Comparison of ENCODE assay signal across 11 cellular contexts in genomic region chr3:138082992-138083386, GRCh38. TPM values are rescaled to one million over a fixed set of nuclear protein-coding genes. Genes with fewer than 3 reads are reported as not detected.
DNase-seq lines count a peak whose midpoint lies in the region; ATAC-seq and TF ChIP-seq lines count a peak whose summit lies in the region.
"Had no signal": no experiment of that assay in that cellular context is flagged by ENCODE, and none has a peak within 500 bp of the region (broad histone marks: within the 10 kb centered on the region; RNA-seq: fewer than 3 reads in every experiment).

No MANE protein-coding gene starts in this region.

- POLR2A ChIA-PET in Caco-2 (lab: Charles Lee) (no interaction called here), PC-3 (lab: Charles Lee; ENCODE audit: unreplicated experiment) (no interaction called here)

- H3K9me3 Mint-ChIP-seq in Caco-2 (ENCODE audit: unreplicated experiment): no peaks in the 10 kb centered on the region
- H3K9me3 Mint-ChIP-seq: mesothelial cell of epicardium had no signal

- no peaks in the 10 kb centered on the region for H3K27me3 Mint-ChIP-seq in Caco-2 (ENCODE audit: insufficient read depth, unreplicated experiment)

- peak overlapping the region; percentile 32 for H3K4me2 ChIP-seq in PC-3 (ENCODE audit: low read length)

- H3K36me3 ChIP-seq in Caco-2 (ENCODE audit: control insufficient read depth, insufficient read depth, low read length): no peaks in the 10 kb centered on the region
- no peaks in the 10 kb centered on the region for H3K36me3 ChIP-seq in PC-3 (ENCODE audit: low read depth, low read length)

- H3K79me2 ChIP-seq in PC-3 (ENCODE audit: low read length): no peaks in the 10 kb centered on the region

- no peaks in the 10 kb centered on the region for H3K36me3 Mint-ChIP-seq in Caco-2 (ENCODE audit: insufficient read depth, unreplicated experiment)

- H3K4me1 ChIP-seq in Caco-2 (peaks cover 12% of the 10 kb centered on the region; the same call in 1 of the 2 replicates), PC-3 (ENCODE audit: insufficient read depth, low read length) (peaks cover 52% of the 10 kb centered on the region)

- no peaks in the 10 kb centered on the region for H4K20me1 ChIP-seq in PC-3 (ENCODE audit: low read length)

- BruUV-seq in Caco-2 (replicated peaks; lab: Mats Ljungman, UMichigan) (no TSS peak), PC-3 (replicated peaks; lab: Mats Ljungman, UMichigan) (no TSS peak)

- peak overlapping the region; percentile 45 for H3K27ac Mint-ChIP-seq in Caco-2 (ENCODE audit: unreplicated experiment)

- CTCF ChIA-PET in Caco-2 (lab: Charles Lee): interaction anchor here (1.0 kb wide), 1 partner anchor 14 kb away, joined by 4 read pairs; no protein-coding TSS in a partner anchor
- CTCF ChIA-PET in PC-3 (lab: Charles Lee): interaction anchor here (0.9 kb wide), 1 partner anchor 37 kb away, joined by 3 read pairs; no protein-coding TSS in a partner anchor

- peak; percentile 36 for ATAC-seq in GM19438 (IDR thresholded peaks at IDR 0.05; ENCODE audit: low read depth, unreplicated experiment)
- no peak for ATAC-seq in PC-3
- ATAC-seq in GM18861 (IDR thresholded peaks at IDR 0.05; ENCODE audit: unreplicated experiment): no peak
- ATAC-seq in GM19035 (IDR thresholded peaks at IDR 0.05; ENCODE audit: unreplicated experiment): no peak

- peak overlapping the region; percentile 100 for H3K27ac ChIP-seq in PC-3 (ENCODE audit: low read length)

- DNase-seq in Caco-2 (no peak), PC-3 (peak; percentile 10), iris pigment epithelial cell (ENCODE audit: low read depth) (peak; percentile 70), ecto neural progenitor cell (ENCODE audit: low spot score) (no peak)
- no peak for DNase-seq in NK-92 treated with Interleukin-12 subunit alpha and Interleukin-12 subunit beta, amount 100 ng/mL, for 24 hours (lab: John Stamatoyannopoulos, UW)

- H3F3A ChIP-seq in PC-3 (ENCODE audit: low read length, unreplicated experiment): peaks cover 5% of the 10 kb centered on the region

- TF ChIP-seq CTCF in Caco-2 (IDR thresholded peaks at IDR 0.05; ENCODE audit: insufficient read depth in 1 of 2, low read depth in 1 of 2, low read length in 1 of 2, severe bottlenecking in 1 of 2, unreplicated experiment in 1 of 2) (no peak), PC-3 (conservative IDR thresholded peaks at IDR 0.05; ENCODE audit: low read depth, low read length) (no peak)

- H2AFZ ChIP-seq in PC-3 (ENCODE audit: low read length): no peak overlapping the region

- peaks cover 15% of the 10 kb centered on the region for H3K4me1 Mint-ChIP-seq in Caco-2 (ENCODE audit: low read depth, unreplicated experiment)

- H3K27me3 ChIP-seq in Caco-2 (replicated peaks; ENCODE audit: control insufficient read depth, insufficient read depth, low read length): no peaks in the 10 kb centered on the region
- H3K27me3 ChIP-seq in PC-3 (ENCODE audit: low read length): no peaks in the 10 kb centered on the region

- intact Hi-C loops in Caco-2 (cut with micrococcal nuclease; ENCODE audit: unreplicated experiment) (loop anchor here (2.0 to 5.0 kb wide), 2 partner anchors 14 to 34 kb away; partner anchors contain the start of gene DZIP1L), PC-3 (cut with micrococcal nuclease) (no loop called here)

- peak overlapping the region; percentile 63 for H3K9ac ChIP-seq in PC-3 (ENCODE audit: low read length)

- no peak overlapping the region for H3K4me3 Mint-ChIP-seq in Caco-2 (ENCODE audit: unreplicated experiment)
- H3K4me3 Mint-ChIP-seq: mesothelial cell of epicardium had no signal

- H3K9me3 ChIP-seq in Caco-2: no peaks in the 10 kb centered on the region
- H3K9me3 ChIP-seq in PC-3 (ENCODE audit: low read length): no peaks in the 10 kb centered on the region

- no peaks in the 10 kb centered on the region for H3K9me2 ChIP-seq in PC-3 (replicated peaks; ENCODE audit: low read length)

- no peak overlapping the region for H3K4me3 ChIP-seq in Caco-2 (ENCODE audit: low read depth, low read length)
- no peak overlapping the region for H3K4me3 ChIP-seq in PC-3 (ENCODE audit: low read length)

RNA-seq across cellular contexts. Expression of gene DZIP1L, which starts 32.4 kb away (rescaled TPM):
- total RNA-seq in Caco-2 (2022): 1.6 and 2.4 TPM in 2 replicates
- 3.8 and 4.9 TPM in 2 replicates for total RNA-seq in PC-3 (2014; rRNA removed)
- total RNA-seq: T-helper 2 cell treated with Interferon-gamma antibody and Interleukin-4, amounts not matched to agents 100 ng/mL and 5 ng/mL, for 36 hours had no signal

RNA-seq across cellular contexts. Expression of gene A4GNT, which starts 49.2 kb away (rescaled TPM):
- total RNA-seq in Caco-2 (2022): not detected in 2 replicates
- not detected in 2 replicates for total RNA-seq in PC-3 (2014; rRNA removed)
- total RNA-seq: dermis microvascular lymphatic vessel endothelial cell; mesothelial cell of epicardium; T-helper 2 cell treated with Interferon-gamma antibody and Interleukin-4, amounts not matched to agents 100 ng/mL and 5 ng/mL, for 36 hours had no signal

Comparison
In these comparisons a context has a peak if more than half of its experiments do, and no peak if none do; other contexts are left out.
1. DNase-seq: peak in PC-3 (single experiment) and iris pigment epithelial cell (single experiment); none in Caco-2 (0 of 2), ecto neural progenitor cell (single experiment) and NK-92 treated with Interleukin-12 subunit alpha and Interleukin-12 subunit beta, amount 100 ng/mL, for 24 hours (single experiment).